8 cellular contexts compared by ENCODE assay signal in the genomic region with DNA sequence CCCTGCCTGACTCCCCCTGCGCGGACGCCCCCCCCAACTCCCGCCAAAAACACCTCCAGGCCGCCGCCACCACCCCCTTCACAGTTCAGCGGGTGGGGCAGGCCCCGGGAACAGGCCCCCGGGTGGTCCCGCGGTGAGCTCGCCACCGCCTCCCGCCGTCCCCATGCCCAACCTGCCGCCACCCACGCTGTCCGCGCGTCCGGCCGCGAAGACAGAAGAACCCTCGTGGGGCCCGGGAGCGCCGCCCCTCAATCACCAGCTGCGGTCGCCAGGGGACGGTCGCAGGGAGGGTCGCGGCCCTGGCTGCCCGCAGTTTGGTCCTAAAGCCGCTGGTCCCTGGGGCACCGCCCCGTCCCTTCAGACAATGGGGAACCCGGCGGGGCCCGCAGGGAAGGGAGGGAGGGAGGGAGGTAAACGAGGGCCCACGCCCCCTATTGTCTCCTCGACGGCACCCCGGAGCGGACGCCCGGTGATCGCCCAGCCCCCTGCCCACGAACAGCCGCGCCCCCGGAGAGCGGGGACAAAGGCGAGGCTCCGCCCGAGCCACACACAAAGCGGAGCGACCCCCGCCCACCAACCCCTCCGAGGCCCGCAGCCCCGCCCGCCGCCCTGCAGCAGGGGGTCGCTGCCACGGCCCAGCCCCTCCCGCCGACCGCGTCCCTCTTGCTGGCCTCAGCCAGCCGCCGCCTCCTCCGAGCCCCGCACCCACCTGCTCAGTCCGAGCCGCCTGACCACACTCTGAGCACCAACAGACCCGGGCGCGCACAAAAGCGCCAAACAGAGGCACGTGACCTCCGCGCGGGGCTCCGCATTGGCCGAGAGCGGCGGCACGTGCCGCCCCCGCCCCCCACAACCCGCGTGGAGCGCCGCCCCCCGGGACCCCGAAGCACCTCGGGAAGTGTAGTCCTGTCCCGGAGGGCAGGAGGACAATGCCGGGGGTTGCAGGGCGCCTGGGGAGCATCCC. TPM values are rescaled to one million over a fixed set of nuclear protein-coding genes. Genes with fewer than 3 reads are reported as not detected.
A peak's percentile ranks its signal among the peaks of the same experiment; 100 is the strongest.
DNase-seq lines count a peak whose midpoint lies in the region; ATAC-seq and TF ChIP-seq lines count a peak whose summit lies in the region.

Gene STMN1 (minus strand): TSS at position 740 of the 964 bp plus-strand sequence. CDS start 1,743 bp downstream, outside the sequence.

- peak; percentile 59 for ATAC-seq in HG03196 (IDR thresholded peaks at IDR 0.05; ENCODE audit: unreplicated experiment)
- ATAC-seq in activated CD4-positive, alpha-beta T cell treated with anti-CD3 and anti-CD28 coated beads for 36 hours, result peak; percentile 81

- no peaks in the 10 kb centered on the region for H3K9me3 Mint-ChIP-seq in activated CD4-positive, alpha-beta T cell treated with anti-CD3 and anti-CD28 coated beads for 36 hours (ENCODE audit: low read depth)
- H3K9me3 Mint-ChIP-seq in chondrocyte (ENCODE audit: low read depth), result no peaks in the 10 kb centered on the region

- H3K4me1 Mint-ChIP-seq in activated CD4-positive, alpha-beta T cell treated with anti-CD3 and anti-CD28 coated beads for 36 hours, result peaks cover 25% of the 10 kb centered on the region
- peaks cover 25% of the 10 kb centered on the region for H3K4me1 Mint-ChIP-seq in chondrocyte (ENCODE audit: low read depth)

- CTCF ChIA-PET in activated CD4-positive, alpha-beta T cell treated with anti-CD3 and anti-CD28 coated beads for 36 hours (lab: Charles Lee), result interaction anchor here (1.2 to 15.6 kb wide), 3 partner anchors 9 to 93 kb away, joined by 6 to 257 read pairs (median 53); partner anchors contain the start of gene PAFAH2

- peak within 1 kb of the TSS; percentile 83 for H3K27ac Mint-ChIP-seq in activated CD4-positive, alpha-beta T cell treated with anti-CD3 and anti-CD28 coated beads for 36 hours
- H3K27ac Mint-ChIP-seq in chondrocyte (ENCODE audit: unreplicated experiment), result peak within 1 kb of the TSS; percentile 92

- in situ Hi-C loops in GM18951 (cut with MboI; ENCODE audit: low sequenced_read_pairs, unreplicated experiment), result no loop called here

- peaks cover 34% of the 10 kb centered on the region for H3K36me3 Mint-ChIP-seq in activated CD4-positive, alpha-beta T cell treated with anti-CD3 and anti-CD28 coated beads for 36 hours (ENCODE audit: low read depth)
- peaks cover 5% of the 10 kb centered on the region for H3K36me3 Mint-ChIP-seq in chondrocyte (ENCODE audit: low read depth)

- DNase-seq in AG09319 (ENCODE audit: extremely low read depth, low read depth) (peak; percentile 62), NCI-H446 (lab: John Stamatoyannopoulos, UW) (peak; percentile 97 to 99), chondrocyte (ENCODE audit: low spot score) (peak; percentile 96), kidney tubule cell (ENCODE audit: low spot score) (peak; percentile 89)
- DNase-seq in activated CD4-positive, alpha-beta T cell treated with anti-CD3 and anti-CD28 coated beads for 36 hours, result peak; percentile 96
- peak; percentile 75 to 92 (median 80) for DNase-seq in stimulated activated CD4-positive, alpha-beta T cell treated with anti-CD3 and anti-CD28 coated beads, Interleukin-1b, Interleukin-23, amount 100 ng/mL, for 24 hours (ENCODE audit: low read depth in 4 of 4, low spot score in 1 of 4)

- intact Hi-C loops in activated CD4-positive, alpha-beta T cell treated with anti-CD3 and anti-CD28 coated beads for 36 hours (cut with DNase I, micrococcal nuclease), result loop anchor here (1.0 to 5.0 kb wide), 14 partner anchors 11 to 1159 kb away; partner anchors contain the start of genes PAFAH2 (in 2 of the 2), AUNIP (in 1 of the 2), CEP85 (in 1 of the 2) and CLIC4 (in 1 of the 2)

- no peaks in the 10 kb centered on the region for H3K27me3 Mint-ChIP-seq in activated CD4-positive, alpha-beta T cell treated with anti-CD3 and anti-CD28 coated beads for 36 hours
- no peaks in the 10 kb centered on the region for H3K27me3 Mint-ChIP-seq in chondrocyte (ENCODE audit: low read depth)

- POLR2A ChIA-PET in activated CD4-positive, alpha-beta T cell treated with anti-CD3 and anti-CD28 coated beads for 36 hours (lab: Charles Lee), result interaction anchor here (0.6 to 1.3 kb wide), 8 partner anchors 8 to 549 kb away, joined by 3 to 5 read pairs (median 4); partner anchors contain the start of gene PAFAH2

- peak; percentile 97 for TF ChIP-seq POLR2A in GM18951 (IDR thresholded peaks at IDR 0.05; ENCODE audit: extremely low read depth, insufficient read depth, insufficient read length)

- TF ChIP-seq CTCF in AG09319 (IDR thresholded peaks at IDR 0.05; ENCODE audit: low read depth, low read length) (no peak), chondrocyte (IDR thresholded peaks at IDR 0.05) (peak; percentile 22)

- peak within 1 kb of the TSS; percentile 84 for H3K4me3 Mint-ChIP-seq in activated CD4-positive, alpha-beta T cell treated with anti-CD3 and anti-CD28 coated beads for 36 hours
- peak within 1 kb of the TSS; percentile 85 for H3K4me3 Mint-ChIP-seq in chondrocyte (ENCODE audit: unreplicated experiment)

RNA-seq across cellular contexts. Expression of gene STMN1, which starts in this region (rescaled TPM):
- total RNA-seq in activated CD4-positive, alpha-beta T cell treated with anti-CD3 and anti-CD28 coated beads for 36 hours, result 100 to 1,000 TPM; 557 to 771 TPM
- 111 to 156 TPM (median 152 TPM) in 3 replicates for total RNA-seq in chondrocyte

Comparison
In these comparisons a context has a peak if more than half of its experiments do, and no peak if none do; other contexts are left out.
1. Peak in every context shown above with its lines: DNase-seq and ATAC-seq.